Comparison of ENCODE assay signal across 1 cellular context in the genomic region with DNA sequence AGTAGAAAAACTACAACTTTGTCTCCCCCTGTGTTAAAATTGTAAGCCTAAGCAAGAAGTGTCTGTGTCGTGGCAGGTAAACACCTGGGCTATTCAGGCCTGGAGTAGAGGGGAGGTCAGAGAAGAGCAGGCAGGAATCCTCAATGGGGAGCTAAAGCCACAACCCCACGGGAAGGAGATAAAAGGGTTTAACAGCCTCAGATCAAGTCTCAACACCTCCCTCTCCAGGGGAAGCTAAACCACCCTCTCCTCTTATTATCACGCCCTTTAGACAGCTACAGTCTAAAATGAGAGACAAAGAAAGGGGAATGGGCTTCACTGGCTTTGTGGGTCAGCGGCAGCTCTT.
TF ChIP-seq lines count a peak whose summit lies in the region.

No MANE protein-coding gene starts in this region.

TF ChIP-seq in endothelial cell of umbilical vein, 7 proteins besides CTCF, POLR2A, EP300 and RAD21 (continued from another document):
- TF ChIP-seq FOS (IDR thresholded peaks at IDR 0.05; ENCODE audit: borderline replicate concordance, insufficient read depth, low read length), result no peak
